18 cellular contexts compared by ENCODE assay signal in genomic region chr15:65130941-65131340, GRCh38. TPM values are rescaled to one million over a fixed set of nuclear protein-coding genes. Genes with fewer than 3 reads are reported as not detected.
DNase-seq lines count a peak whose midpoint lies in the region; ATAC-seq and TF ChIP-seq lines count a peak whose summit lies in the region.
"Had no signal": no experiment of that assay in that cellular context is flagged by ENCODE, and none has a peak within 500 bp of the region (broad histone marks: within the 10 kb centered on the region; RNA-seq: fewer than 3 reads in every experiment).

No MANE protein-coding gene starts in this region.

- peaks cover 25% of the 10 kb centered on the region for H3K4me1 Mint-ChIP-seq in activated CD4-positive, alpha-beta T cell treated with anti-CD3 and anti-CD28 coated beads, Interleukin-2, amount 10 ng/mL, durations not matched to agents 24 days and 14 days
- H3K4me1 Mint-ChIP-seq in activated T-helper 2 cell treated with anti-CD3 and anti-CD28 coated beads, Interferon-gamma antibody, Interleukin-2, Interleukin-4, amounts not matched to agents 10 μg/mL and 5 μg/mL and 100 μg/mL, durations not matched to agents 14 hours and 24 hours and 36 hours (ENCODE audit: low read depth) = peaks cover 15% of the 10 kb centered on the region
- peaks cover 29 to 58% (median 40%) of the 10 kb centered on the region in 7 donors for H3K4me1 Mint-ChIP-seq in naive thymus-derived CD4-positive, alpha-beta T cell

- H3K9me3 ChIP-seq in DOHH2 (ENCODE audit: control insufficient read depth, insufficient read depth, low read length) = no peaks in the 10 kb centered on the region
- no peaks in the 10 kb centered on the region for H3K9me3 ChIP-seq in naive thymus-derived CD4-positive, alpha-beta T cell (ENCODE audit: control insufficient read depth in 2 of 3, low read length in 3 of 3)
- H3K9me3 ChIP-seq: thoracic aorta had no signal

- H3K4me3 ChIP-seq in DOHH2 (ENCODE audit: low read length) = no peak overlapping the region
- no peak overlapping the region for H3K4me3 ChIP-seq in naive thymus-derived CD4-positive, alpha-beta T cell (ENCODE audit: low read length)
- H3K4me3 ChIP-seq: thoracic aorta had no signal

- intact Hi-C loops in activated CD4-positive, alpha-beta T cell treated with anti-CD3 and anti-CD28 coated beads, Interleukin-2, amount 10 ng/mL, durations not matched to agents 24 days and 14 days (cut with micrococcal nuclease) = loop anchor here (5.0 to 10.0 kb wide), 2 partner anchors 86 to 139 kb away; partner anchors contain the start of gene SLC51B
- intact Hi-C loops in activated T-helper 2 cell treated with anti-CD3 and anti-CD28 coated beads, Interferon-gamma antibody, Interleukin-2, Interleukin-4, amounts not matched to agents 10 μg/mL and 5 μg/mL and 100 μg/mL, durations not matched to agents 14 hours and 24 hours and 36 hours (cut with micrococcal nuclease) = loop anchor here (5.0 kb wide), 1 partner anchor 166 kb away; the partner anchor contains the start of gene RNU5A-1
- intact Hi-C loops in naive thymus-derived CD4-positive, alpha-beta T cell (cut with micrococcal nuclease) = loop anchor here (5.0 to 10.0 kb wide), 4 partner anchors 746 to 1366 kb away; partner anchors contain the start of genes CIAO2A (in 1 of the 2), PCLAF (in 1 of the 2), PPIB (in 1 of the 2) and SNAPC5 (in 1 of the 2)

- H3K79me2 ChIP-seq in DOHH2 (ENCODE audit: control insufficient read depth, low read length) = peaks cover 69% of the 10 kb centered on the region

- H3K9me2 ChIP-seq in DOHH2 (replicated peaks; ENCODE audit: control insufficient read depth, low read length) = no peaks in the 10 kb centered on the region

- H4K20me1 ChIP-seq in DOHH2 (ENCODE audit: control insufficient read depth, insufficient read depth, low read depth, low read length) = peaks cover 7% of the 10 kb centered on the region; the same call in 1 of the 2 replicates

- H3K4me2 ChIP-seq in DOHH2 (ENCODE audit: low read length) = 0 out of 2 replicates have a peak overlapping the region, but pooled peaks have one; percentile 7

- no peak overlapping the region for H3K27ac Mint-ChIP-seq in activated CD4-positive, alpha-beta T cell treated with anti-CD3 and anti-CD28 coated beads, Interleukin-2, amount 10 ng/mL, durations not matched to agents 24 days and 14 days
- H3K27ac Mint-ChIP-seq in activated T-helper 2 cell treated with anti-CD3 and anti-CD28 coated beads, Interferon-gamma antibody, Interleukin-2, Interleukin-4, amounts not matched to agents 10 μg/mL and 5 μg/mL and 100 μg/mL, durations not matched to agents 14 hours and 24 hours and 36 hours = no peak overlapping the region
- H3K27ac Mint-ChIP-seq in naive thymus-derived CD4-positive, alpha-beta T cell = peak overlapping the region in 7 of 9 donors; percentile 9 to 69 (median 38)

- CTCF ChIA-PET in naive thymus-derived CD4-positive, alpha-beta T cell (lab: Charles Lee) = no interaction called here

- peaks cover 46% of the 10 kb centered on the region for H3K36me3 ChIP-seq in DOHH2 (ENCODE audit: control insufficient read depth, low read length)
- H3K36me3 ChIP-seq in naive thymus-derived CD4-positive, alpha-beta T cell (ENCODE audit: control insufficient read depth in 2 of 3, insufficient read depth in 3 of 3, low read length in 3 of 3) = peaks cover 0 to 39% (median 13%) of the 10 kb centered on the region in 3 experiments

- H3K4me3 Mint-ChIP-seq in activated CD4-positive, alpha-beta T cell treated with anti-CD3 and anti-CD28 coated beads, Interleukin-2, amount 10 ng/mL, durations not matched to agents 24 days and 14 days = peak overlapping the region; percentile 17
- H3K4me3 Mint-ChIP-seq in activated T-helper 2 cell treated with anti-CD3 and anti-CD28 coated beads, Interferon-gamma antibody, Interleukin-2, Interleukin-4, amounts not matched to agents 10 μg/mL and 5 μg/mL and 100 μg/mL, durations not matched to agents 14 hours and 24 hours and 36 hours (ENCODE audit: low read depth) = peak overlapping the region; percentile 33
- peak overlapping the region in 8 of 10 donors; percentile 15 to 56 (median 46) for H3K4me3 Mint-ChIP-seq in naive thymus-derived CD4-positive, alpha-beta T cell

- no peak for DNase-seq in activated CD4-positive, alpha-beta T cell treated with anti-CD3 and anti-CD28 coated beads, Interleukin-2, amount 10 ng/mL, durations not matched to agents 24 days and 14 days
- no peak for DNase-seq in activated CD4-positive, alpha-beta T cell treated with anti-CD3 and anti-CD28 coated beads, Interleukin-2, amount 50 U/mL, for 48 hours
- no peak for DNase-seq in activated T-helper 2 cell treated with anti-CD3 and anti-CD28 coated beads, Interferon-gamma antibody, Interleukin-2, Interleukin-4, amounts not matched to agents 10 μg/mL and 5 μg/mL and 100 μg/mL, durations not matched to agents 14 hours and 24 hours and 36 hours (ENCODE audit: low spot score)
- no peak for DNase-seq in naive thymus-derived CD4-positive, alpha-beta T cell
- DNase-seq in GM19238 (ENCODE audit: insufficient read length, low spot score) = no peak
- DNase-seq in stimulated activated CD4-positive, alpha-beta T cell treated with anti-CD3 and anti-CD28 coated beads, Interleukin-4, amount 100 ng/mL, for 24 hours = no peak
- DNase-seq: ACHN; activated effector memory CD4-positive, alpha-beta T cell treated with Interleukin-2 at 50 U/mL for 16 hours; effector CD4-positive, alpha-beta T cell; MM.1S; NCI-H2029; NCI-H748 treated with DMSO at 0.1 percent for 48 hours had no signal

- no peaks in the 10 kb centered on the region for H3F3A ChIP-seq in DOHH2 (ENCODE audit: control insufficient read depth, insufficient read depth)

- no peaks in the 10 kb centered on the region for H3K27me3 ChIP-seq in DOHH2 (ENCODE audit: control insufficient read depth, low read length)
- no peaks in the 10 kb centered on the region for H3K27me3 ChIP-seq in naive thymus-derived CD4-positive, alpha-beta T cell (ENCODE audit: control insufficient read depth in 2 of 2, insufficient read depth in 2 of 2, low read length in 2 of 2)

- TF ChIP-seq CTCF in DOHH2 (IDR thresholded peaks at IDR 0.05; ENCODE audit: low read depth, low read length, poor library complexity, severe bottlenecking) = no peak

- no peaks in the 10 kb centered on the region for H3K9me3 Mint-ChIP-seq in activated CD4-positive, alpha-beta T cell treated with anti-CD3 and anti-CD28 coated beads, Interleukin-2, amount 10 ng/mL, durations not matched to agents 24 days and 14 days
- H3K9me3 Mint-ChIP-seq in activated T-helper 2 cell treated with anti-CD3 and anti-CD28 coated beads, Interferon-gamma antibody, Interleukin-2, Interleukin-4, amounts not matched to agents 10 μg/mL and 5 μg/mL and 100 μg/mL, durations not matched to agents 14 hours and 24 hours and 36 hours = no peaks in the 10 kb centered on the region
- H3K9me3 Mint-ChIP-seq in naive thymus-derived CD4-positive, alpha-beta T cell = peaks cover 0 to 2% (median 0%) of the 10 kb centered on the region in 11 donors

- peaks cover 19% of the 10 kb centered on the region for H3K4me1 ChIP-seq in DOHH2 (ENCODE audit: control insufficient read depth, low read length)
- peaks cover 6 to 14% of the 10 kb centered on the region in 2 donors for H3K4me1 ChIP-seq in naive thymus-derived CD4-positive, alpha-beta T cell (ENCODE audit: control insufficient read depth in 2 of 2, insufficient read depth in 2 of 2, low read length in 2 of 2)

- ATAC-seq in naive thymus-derived CD4-positive, alpha-beta T cell = no peak
- no peak for ATAC-seq in SK-N-SH treated with all-trans-retinoic acid at 6 μM for 48 hours
- ATAC-seq: left lobe of liver had no signal

- H3K27ac ChIP-seq in DOHH2 (ENCODE audit: low read depth, low read length) = no peak overlapping the region
- H3K27ac ChIP-seq in naive thymus-derived CD4-positive, alpha-beta T cell (ENCODE audit: low read depth, low read length) = no peak overlapping the region
- H3K27ac ChIP-seq: thoracic aorta had no signal

- no peaks in the 10 kb centered on the region for H3K27me3 Mint-ChIP-seq in activated CD4-positive, alpha-beta T cell treated with anti-CD3 and anti-CD28 coated beads, Interleukin-2, amount 10 ng/mL, durations not matched to agents 24 days and 14 days
- H3K27me3 Mint-ChIP-seq in activated T-helper 2 cell treated with anti-CD3 and anti-CD28 coated beads, Interferon-gamma antibody, Interleukin-2, Interleukin-4, amounts not matched to agents 10 μg/mL and 5 μg/mL and 100 μg/mL, durations not matched to agents 14 hours and 24 hours and 36 hours (ENCODE audit: low read depth) = no peaks in the 10 kb centered on the region
- H3K27me3 Mint-ChIP-seq in naive thymus-derived CD4-positive, alpha-beta T cell = no peaks in the 10 kb centered on the region

- POLR2A ChIA-PET in naive thymus-derived CD4-positive, alpha-beta T cell (lab: Charles Lee) = interaction anchor here (0.7 kb wide), 1 partner anchor 148 kb away, joined by 3 read pairs; no protein-coding TSS in a partner anchor

- peaks cover 30% of the 10 kb centered on the region for H3K36me3 Mint-ChIP-seq in activated CD4-positive, alpha-beta T cell treated with anti-CD3 and anti-CD28 coated beads, Interleukin-2, amount 10 ng/mL, durations not matched to agents 24 days and 14 days (ENCODE audit: low read depth)
- H3K36me3 Mint-ChIP-seq in activated T-helper 2 cell treated with anti-CD3 and anti-CD28 coated beads, Interferon-gamma antibody, Interleukin-2, Interleukin-4, amounts not matched to agents 10 μg/mL and 5 μg/mL and 100 μg/mL, durations not matched to agents 14 hours and 24 hours and 36 hours (ENCODE audit: low read depth) = peaks cover 41% of the 10 kb centered on the region
- H3K36me3 Mint-ChIP-seq in naive thymus-derived CD4-positive, alpha-beta T cell = peaks cover 9 to 28% (median 20%) of the 10 kb centered on the region in 5 donors

RNA-seq across cellular contexts. Expression of gene PDCD7, which starts 2.7 kb away (rescaled TPM):
- total RNA-seq in activated CD4-positive, alpha-beta T cell treated with anti-CD3 and anti-CD28 coated beads, Interleukin-2, amount 10 ng/mL, durations not matched to agents 24 days and 14 days = 59.9 and 60.1 TPM in 2 replicates
- 51.9 and 68.4 TPM in 2 replicates for total RNA-seq in activated T-helper 2 cell treated with anti-CD3 and anti-CD28 coated beads, Interferon-gamma antibody, Interleukin-2, Interleukin-4, amounts not matched to agents 10 μg/mL and 5 μg/mL and 100 μg/mL, durations not matched to agents 14 hours and 24 hours and 36 hours
- total RNA-seq in naive thymus-derived CD4-positive, alpha-beta T cell = 10 to 100 TPM; 23.0 to 38.6 (median 36.9) TPM
- 10 to 100 TPM; 10.6 to 26.5 TPM for polyA plus RNA-seq in naive thymus-derived CD4-positive, alpha-beta T cell

RNA-seq across cellular contexts. Expression of gene UBAP1L, which starts 15.9 kb away (rescaled TPM):
- total RNA-seq in activated CD4-positive, alpha-beta T cell treated with anti-CD3 and anti-CD28 coated beads, Interleukin-2, amount 10 ng/mL, durations not matched to agents 24 days and 14 days = 6.3 and 6.6 TPM in 2 replicates
- 6.0 and 6.3 TPM in 2 replicates for total RNA-seq in activated T-helper 2 cell treated with anti-CD3 and anti-CD28 coated beads, Interferon-gamma antibody, Interleukin-2, Interleukin-4, amounts not matched to agents 10 μg/mL and 5 μg/mL and 100 μg/mL, durations not matched to agents 14 hours and 24 hours and 36 hours
- 10 to 100 TPM in 4 of 5 experiments, 1 to 10 TPM in 1; 6.4 to 17.1 (median 13.5) TPM for total RNA-seq in naive thymus-derived CD4-positive, alpha-beta T cell
- polyA plus RNA-seq in naive thymus-derived CD4-positive, alpha-beta T cell = under 1 TPM; 0.09 to 0.20 TPM

RNA-seq across cellular contexts. Expression of gene CLPX, which starts 54.2 kb away (rescaled TPM):
- 62.8 and 63.5 TPM in 2 replicates for total RNA-seq in activated CD4-positive, alpha-beta T cell treated with anti-CD3 and anti-CD28 coated beads, Interleukin-2, amount 10 ng/mL, durations not matched to agents 24 days and 14 days
- total RNA-seq in activated T-helper 2 cell treated with anti-CD3 and anti-CD28 coated beads, Interferon-gamma antibody, Interleukin-2, Interleukin-4, amounts not matched to agents 10 μg/mL and 5 μg/mL and 100 μg/mL, durations not matched to agents 14 hours and 24 hours and 36 hours = 53.5 and 59.2 TPM in 2 replicates
- total RNA-seq in naive thymus-derived CD4-positive, alpha-beta T cell = 10 to 100 TPM; 33.4 to 56.3 (median 51.1) TPM
- 10 to 100 TPM; 34.1 to 37.0 TPM for polyA plus RNA-seq in naive thymus-derived CD4-positive, alpha-beta T cell

RNA-seq across cellular contexts. Expression of gene KBTBD13, which starts 54.4 kb away (rescaled TPM):
- total RNA-seq in activated CD4-positive, alpha-beta T cell treated with anti-CD3 and anti-CD28 coated beads, Interleukin-2, amount 10 ng/mL, durations not matched to agents 24 days and 14 days = not detected in 2 replicates
- total RNA-seq in activated T-helper 2 cell treated with anti-CD3 and anti-CD28 coated beads, Interferon-gamma antibody, Interleukin-2, Interleukin-4, amounts not matched to agents 10 μg/mL and 5 μg/mL and 100 μg/mL, durations not matched to agents 14 hours and 24 hours and 36 hours = not detected in 2 replicates
- not detected for total RNA-seq in naive thymus-derived CD4-positive, alpha-beta T cell
- polyA plus RNA-seq in naive thymus-derived CD4-positive, alpha-beta T cell = not detected
- total RNA-seq: HT1080, left lobe of liver, renal cortical epithelial cell had no signal

Comparison
In these comparisons a context has a peak if more than half of its experiments do, and no peak if none do; other contexts are left out.
1. H3K27ac Mint-ChIP-seq: peak in naive thymus-derived CD4-positive, alpha-beta T cell (7 of 9); none in activated CD4-positive, alpha-beta T cell treated with anti-CD3 and anti-CD28 coated beads, Interleukin-2, amount 10 ng/mL, durations not matched to agents 24 days and 14 days (single experiment) and activated T-helper 2 cell treated with anti-CD3 and anti-CD28 coated beads, Interferon-gamma antibody, Interleukin-2, Interleukin-4, amounts not matched to agents 10 μg/mL and 5 μg/mL and 100 μg/mL, durations not matched to agents 14 hours and 24 hours and 36 hours (single experiment).
2. Peak in every context shown above with its lines, with median percentiles within 50 percentile points of each other: H3K4me3 Mint-ChIP-seq.